5 cellular contexts compared by ENCODE assay signal in the genomic region with DNA sequence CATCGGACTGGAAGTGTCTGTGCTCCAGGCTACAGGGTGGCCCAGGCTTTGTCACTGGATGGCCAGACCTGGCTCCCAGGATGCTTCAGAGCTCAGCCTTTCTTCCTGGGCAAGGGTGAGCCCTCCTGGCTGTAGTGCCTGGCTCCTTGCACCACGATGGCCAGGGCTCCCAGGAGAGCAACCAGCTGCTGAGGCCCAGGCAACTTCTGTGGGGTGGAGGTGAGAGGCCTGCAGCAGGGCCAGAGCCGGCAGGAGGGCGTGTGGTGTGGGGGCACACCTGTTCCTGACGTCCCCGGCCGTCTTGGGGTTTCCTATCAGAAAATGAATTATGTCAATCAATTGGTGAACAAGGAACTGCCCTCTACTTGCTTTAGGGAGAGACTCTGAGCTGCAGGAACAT.
"Had no signal": no experiment of that assay in that cellular context is flagged by ENCODE, and none has a peak within 500 bp of the region (broad histone marks: within the 10 kb centered on the region; RNA-seq: fewer than 3 reads in every experiment).

No MANE protein-coding gene starts in this region.

- H3K4me3 ChIP-seq: GM23248 had no signal

- DNase-seq: GM23248, GOT3, H9, HCEC 1CT, IMR-90 had no signal

- H3K27ac ChIP-seq: GM23248 had no signal

- H2AFZ ChIP-seq: GM23248 had no signal
